Comparison of ENCODE assay signal across 1 cellular context in the genomic region with DNA sequence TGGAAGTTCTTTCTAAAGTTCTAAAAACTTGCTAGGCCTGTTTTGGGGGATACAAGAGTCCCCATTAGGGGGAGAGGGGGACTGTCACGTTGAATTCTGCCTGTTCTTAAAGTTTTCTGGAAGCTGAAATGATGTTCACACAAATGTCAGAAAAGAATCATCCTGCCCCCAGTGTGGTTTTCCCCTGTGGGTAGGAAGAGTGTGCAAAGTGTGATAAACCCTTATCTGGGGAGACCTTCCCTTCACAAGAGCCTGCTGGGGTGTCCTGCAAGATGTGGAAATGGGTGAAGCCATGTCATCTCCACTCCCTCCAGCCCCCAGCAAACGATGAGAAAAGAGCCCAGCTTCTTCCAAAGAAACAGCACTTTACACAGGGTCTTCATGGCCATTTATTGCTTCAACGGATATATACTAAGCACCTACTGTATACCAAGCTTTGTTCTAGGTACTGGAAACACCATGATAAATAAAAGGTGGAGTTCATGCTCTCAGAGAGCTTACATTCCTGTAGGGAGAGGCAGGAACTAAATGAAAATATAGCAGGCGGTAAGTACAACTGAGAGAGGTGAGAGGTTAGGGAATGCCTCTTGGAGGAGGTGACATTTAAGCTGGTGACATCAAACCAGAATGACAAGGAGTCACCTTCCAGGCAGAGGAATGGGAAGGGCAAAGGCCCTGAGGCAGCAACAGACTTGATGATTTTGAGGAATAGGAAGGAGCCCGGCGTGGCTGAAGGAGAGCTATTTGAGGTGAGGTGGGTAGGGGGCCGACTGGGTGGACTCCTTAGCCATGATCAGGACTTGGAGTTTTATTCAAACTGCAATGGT.
TF ChIP-seq lines count a peak whose summit lies in the region.

No MANE protein-coding gene starts in this region.

TF ChIP-seq in A549, 52 proteins besides CTCF, POLR2A, EP300 and RAD21 (continued from another document):
- TF ChIP-seq, protein P1, sequence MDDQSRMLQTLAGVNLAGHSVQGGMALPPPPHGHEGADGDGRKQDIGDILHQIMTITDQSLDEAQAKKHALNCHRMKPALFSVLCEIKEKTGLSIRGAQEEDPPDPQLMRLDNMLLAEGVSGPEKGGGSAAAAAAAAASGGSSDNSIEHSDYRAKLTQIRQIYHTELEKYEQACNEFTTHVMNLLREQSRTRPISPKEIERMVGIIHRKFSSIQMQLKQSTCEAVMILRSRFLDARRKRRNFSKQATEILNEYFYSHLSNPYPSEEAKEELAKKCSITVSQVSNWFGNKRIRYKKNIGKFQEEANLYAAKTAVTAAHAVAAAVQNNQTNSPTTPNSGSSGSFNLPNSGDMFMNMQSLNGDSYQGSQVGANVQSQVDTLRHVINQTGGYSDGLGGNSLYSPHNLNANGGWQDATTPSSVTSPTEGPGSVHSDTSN (IDR thresholded peaks at IDR 0.05), result no peak
- TF ChIP-seq MAZ (IDR thresholded peaks at IDR 0.05; ENCODE audit: borderline replicate concordance, low read depth, low read length) (no peak), ESRRA (IDR thresholded peaks at IDR 0.05; ENCODE audit: borderline replicate concordance, low read length) (no peak), CEBPB (IDR thresholded peaks at IDR 0.05) (no peak)
